Comparison of ENCODE assay signal across 1 cellular context in the genomic region with DNA sequence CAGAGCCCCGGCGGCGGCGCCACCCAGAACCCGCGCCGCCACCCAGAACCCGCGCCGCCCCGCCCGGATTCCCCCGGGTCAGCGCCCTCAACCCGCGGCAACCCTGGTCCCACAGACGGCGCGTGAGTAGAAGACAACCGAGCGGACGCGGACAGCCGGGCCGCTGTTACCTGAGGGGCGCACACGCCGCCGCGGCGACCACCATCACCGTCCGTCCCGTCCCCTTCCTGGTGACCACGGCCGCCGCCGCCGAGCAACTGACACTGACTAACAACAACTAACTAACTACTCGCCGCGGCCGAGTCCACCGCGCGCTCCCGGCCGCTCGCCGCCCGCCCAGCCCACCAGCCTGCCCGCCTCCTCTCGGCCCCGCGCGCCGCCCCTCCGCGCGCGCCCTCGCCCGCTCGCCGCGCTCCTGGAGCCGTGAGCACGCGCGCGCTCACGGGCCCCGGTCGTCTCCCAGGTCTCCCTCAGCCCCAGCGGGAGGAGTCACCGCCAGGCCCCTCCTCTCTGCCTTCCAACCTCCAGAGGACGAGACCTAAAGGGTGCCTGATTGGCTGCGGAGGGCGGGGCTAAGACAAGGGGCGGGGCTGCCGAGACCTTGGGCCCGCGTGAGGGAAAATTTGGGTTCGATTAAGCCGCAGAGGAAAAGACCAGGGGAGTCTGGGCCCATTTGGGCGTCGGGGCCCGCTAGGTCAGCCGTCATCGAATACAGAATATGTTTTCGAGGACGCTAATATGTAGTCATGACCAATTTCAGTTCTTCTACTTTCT.
TF ChIP-seq lines count a peak whose summit lies in the region.

A gene with protein sequence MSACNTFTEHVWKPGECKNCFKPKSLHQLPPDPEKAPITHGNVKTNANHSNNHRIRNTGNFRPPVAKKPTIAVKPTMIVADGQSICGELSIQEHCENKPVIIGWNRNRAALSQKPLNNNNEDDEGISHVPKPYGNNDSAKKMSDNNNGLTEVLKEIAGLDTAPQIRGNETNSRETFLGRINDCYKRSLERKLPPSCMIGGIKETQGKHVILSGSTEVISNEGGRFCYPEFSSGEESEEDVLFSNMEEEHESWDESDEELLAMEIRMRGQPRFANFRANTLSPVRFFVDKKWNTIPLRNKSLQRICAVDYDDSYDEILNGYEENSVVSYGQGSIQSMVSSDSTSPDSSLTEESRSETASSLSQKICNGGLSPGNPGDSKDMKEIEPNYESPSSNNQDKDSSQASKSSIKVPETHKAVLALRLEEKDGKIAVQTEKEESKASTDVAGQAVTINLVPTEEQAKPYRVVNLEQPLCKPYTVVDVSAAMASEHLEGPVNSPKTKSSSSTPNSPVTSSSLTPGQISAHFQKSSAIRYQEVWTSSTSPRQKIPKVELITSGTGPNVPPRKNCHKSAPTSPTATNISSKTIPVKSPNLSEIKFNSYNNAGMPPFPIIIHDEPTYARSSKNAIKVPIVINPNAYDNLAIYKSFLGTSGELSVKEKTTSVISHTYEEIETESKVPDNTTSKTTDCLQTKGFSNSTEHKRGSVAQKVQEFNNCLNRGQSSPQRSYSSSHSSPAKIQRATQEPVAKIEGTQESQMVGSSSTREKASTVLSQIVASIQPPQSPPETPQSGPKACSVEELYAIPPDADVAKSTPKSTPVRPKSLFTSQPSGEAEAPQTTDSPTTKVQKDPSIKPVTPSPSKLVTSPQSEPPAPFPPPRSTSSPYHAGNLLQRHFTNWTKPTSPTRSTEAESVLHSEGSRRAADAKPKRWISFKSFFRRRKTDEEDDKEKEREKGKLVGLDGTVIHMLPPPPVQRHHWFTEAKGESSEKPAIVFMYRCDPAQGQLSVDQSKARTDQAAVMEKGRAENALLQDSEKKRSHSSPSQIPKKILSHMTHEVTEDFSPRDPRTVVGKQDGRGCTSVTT (N-terminal part only) (minus strand): TSS at position 269 of the 774 bp plus-strand sequence. CDS start 238,178 bp downstream, outside the sequence.

TF ChIP-seq in K562, 482 proteins besides CTCF, POLR2A, EP300 and RAD21 (continued from another document and continues in another):
- TF ChIP-seq MGA (IDR thresholded peaks at IDR 0.05) (no peak), GABPA (tag; conservative IDR thresholded peaks at IDR 0.05; ENCODE audit: low read depth) (no peak), DACH1 (IDR thresholded peaks at IDR 0.05; ENCODE audit: partially characterized antibody) (no peak), TRIM28 (IDR thresholded peaks at IDR 0.05) (no peak), FOS (IDR thresholded peaks at IDR 0.05; ENCODE audit: extremely low read depth, insufficient read length) (no peak), ZNF165 (CRISPR knock-in tag; IDR thresholded peaks at IDR 0.05; ENCODE audit: borderline replicate concordance) (no peak), TEAD1 (CRISPR knock-in tag; IDR thresholded peaks at IDR 0.05) (0 out of 4 replicates have a peak, but pooled peaks of 1 of the 2 experiments have one; percentile 17), ARID4B (CRISPR knock-in tag; IDR thresholded peaks at IDR 0.05) (peak; percentile 24; the same call in 1 of the 2 replicates), ZBTB49 (CRISPR knock-in tag; IDR thresholded peaks at IDR 0.05; ENCODE audit: borderline replicate concordance) (no peak), ZNF134 (CRISPR knock-in tag; conservative IDR thresholded peaks at IDR 0.05) (no peak), ZNF696 (CRISPR knock-in tag; conservative IDR thresholded peaks at IDR 0.05) (no peak), ZSCAN32 (CRISPR knock-in tag; IDR thresholded peaks at IDR 0.05) (no peak)
- TF ChIP-seq, protein P1, sequence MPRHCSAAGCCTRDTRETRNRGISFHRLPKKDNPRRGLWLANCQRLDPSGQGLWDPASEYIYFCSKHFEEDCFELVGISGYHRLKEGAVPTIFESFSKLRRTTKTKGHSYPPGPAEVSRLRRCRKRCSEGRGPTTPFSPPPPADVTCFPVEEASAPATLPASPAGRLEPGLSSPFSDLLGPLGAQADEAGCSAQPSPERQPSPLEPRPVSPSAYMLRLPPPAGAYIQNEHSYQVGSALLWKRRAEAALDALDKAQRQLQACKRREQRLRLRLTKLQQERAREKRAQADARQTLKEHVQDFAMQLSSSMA (CRISPR knock-in tag; IDR thresholded peaks at IDR 0.05): peak; percentile 62; the same call in 1 of the 2 replicates
